Comparison of ENCODE assay signal across 8 cellular contexts in the genomic region with DNA sequence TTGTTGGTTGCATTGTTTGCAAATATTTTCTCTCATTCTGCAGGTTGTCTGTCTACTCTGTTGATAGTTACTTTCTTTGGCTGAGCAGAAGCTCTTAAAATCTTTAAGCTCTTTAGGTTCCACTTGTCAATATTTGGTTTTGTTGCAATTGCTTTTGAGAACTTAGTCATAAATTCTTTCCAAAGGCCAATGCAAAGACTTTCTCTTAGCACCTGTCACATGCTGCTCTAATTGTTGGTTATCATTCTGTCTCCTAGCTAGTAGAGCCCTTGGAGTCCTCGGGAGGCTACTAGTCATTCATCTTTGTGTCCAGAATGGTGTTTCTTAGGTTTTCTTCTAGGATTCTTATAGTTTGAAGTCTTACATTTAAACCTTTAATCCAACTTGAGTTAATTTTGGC.
"Had no signal": no experiment of that assay in that cellular context is flagged by ENCODE, and none has a peak within 500 bp of the region (broad histone marks: within the 10 kb centered on the region; RNA-seq: fewer than 3 reads in every experiment).

No MANE protein-coding gene starts in this region.

- H3K9ac ChIP-seq: KMS-11 had no signal

- FAIRE-seq: H1, H54, HTR-8/SVneo had no signal

- H3K4me2 ChIP-seq: GM23338, KMS-11 had no signal

- H3K27ac ChIP-seq: KMS-11 had no signal

- DNase-seq: H9, HCEC 1CT, KBM-7 had no signal

- H2AFZ ChIP-seq: GM23338 had no signal

- H3K4me3 ChIP-seq: GM23338 had no signal

- ATAC-seq: GM23338 had no signal
